In genomic region chr2:1501991-1502390, GRCh38 we compare ENCODE assay signal across 19 cellular contexts.
DNase-seq lines count a peak whose midpoint lies in the region; ATAC-seq, FAIRE-seq and TF ChIP-seq lines count a peak whose summit lies in the region.
"Had no signal": no experiment of that assay in that cellular context is flagged by ENCODE, and none has a peak within 500 bp of the region (broad histone marks: within the 10 kb centered on the region; RNA-seq: fewer than 3 reads in every experiment).

No MANE protein-coding gene starts in this region.

- peak; percentile 14 for DNase-seq in activated naive CD8-positive, alpha-beta T cell treated with anti-CD3 and anti-CD28 coated beads, Interleukin-2, amount 10 ng/mL, durations not matched to agents 7 days and 5 days
- no peak for DNase-seq in activated naive CD8-positive, alpha-beta T cell treated with anti-CD3 and anti-CD28 coated beads, Interleukin-2, amount 50 U/mL, for 24 hours
- DNase-seq in lower lobe of right lung (peak; percentile 13), sciatic nerve (ENCODE audit: low spot score) (peak; percentile 19), GM12891 (ENCODE audit: insufficient read length, low spot score) (no peak)
- DNase-seq: 8988T; Calu3; CD8-positive, alpha-beta T cell; DMS79 treated with DMSO at 0.1 percent for 48 hours; GF-D8; H9 had no signal

- no peak for ATAC-seq in activated naive CD8-positive, alpha-beta T cell treated with anti-CD3 and anti-CD28 coated beads, Interleukin-2, amount 10 ng/mL, durations not matched to agents 7 days and 5 days (ENCODE audit: low read depth)
- no peak for ATAC-seq in activated naive CD8-positive, alpha-beta T cell treated with anti-CD3 and anti-CD28 coated beads, Interleukin-2, amount 50 U/mL, for 24 hours
- ATAC-seq in lower lobe of right lung (no peak), sciatic nerve (no peak), HG03432 (IDR thresholded peaks at IDR 0.05; ENCODE audit: unreplicated experiment) (no peak), HG02759 (IDR thresholded peaks at IDR 0.05; ENCODE audit: unreplicated experiment) (no peak)
- ATAC-seq: CD8-positive, alpha-beta T cell had no signal

- H3K27ac ChIP-seq in KOPT-K1 (ENCODE audit: low read depth, low read length, poor library complexity, severe bottlenecking) (peak overlapping the region; percentile 56), lower lobe of right lung (no peak overlapping the region)
- H3K27ac ChIP-seq: BLaER1 treated with 17β-estradiol and CSF1 and Interleukin-3, amounts not matched to agents 10 nM and 100 nM had no signal

- H3K27me3 ChIP-seq in lower lobe of right lung (ENCODE audit: low read depth): peaks cover 3% of the 10 kb centered on the region

- intact Hi-C loops in lower lobe of right lung (cut with DNase I) (no loop called here), sciatic nerve (cut with DNase I) (no loop called here)

- TF ChIP-seq CTCF in lower lobe of right lung (IDR thresholded peaks at IDR 0.05): no peak

- H3K4me3 Mint-ChIP-seq in activated naive CD8-positive, alpha-beta T cell treated with anti-CD3 and anti-CD28 coated beads, Interleukin-2, amount 10 ng/mL, durations not matched to agents 7 days and 5 days: no peak overlapping the region
- no peak overlapping the region for H3K4me3 Mint-ChIP-seq in activated naive CD8-positive, alpha-beta T cell treated with anti-CD3 and anti-CD28 coated beads, Interleukin-2, amount 50 U/mL, for 24 hours
- H3K4me3 Mint-ChIP-seq: CD8-positive, alpha-beta T cell; H9; IgD-negative memory B cell had no signal

- H3K9me3 ChIP-seq in KOPT-K1 (ENCODE audit: insufficient read depth, low read length, poor library complexity, severe bottlenecking) (no peaks in the 10 kb centered on the region), lower lobe of right lung (no peaks in the 10 kb centered on the region)
- H3K9me3 ChIP-seq: BLaER1 treated with 17β-estradiol and CSF1 and Interleukin-3, amounts not matched to agents 10 nM and 100 nM had no signal

- H3K27ac Mint-ChIP-seq in activated naive CD8-positive, alpha-beta T cell treated with anti-CD3 and anti-CD28 coated beads, Interleukin-2, amount 10 ng/mL, durations not matched to agents 7 days and 5 days: no peak overlapping the region
- no peak overlapping the region for H3K27ac Mint-ChIP-seq in activated naive CD8-positive, alpha-beta T cell treated with anti-CD3 and anti-CD28 coated beads, Interleukin-2, amount 50 U/mL, for 24 hours
- H3K27ac Mint-ChIP-seq: CD8-positive, alpha-beta T cell; H9; IgD-negative memory B cell had no signal

- no peaks in the 10 kb centered on the region for H3K27me3 Mint-ChIP-seq in activated naive CD8-positive, alpha-beta T cell treated with anti-CD3 and anti-CD28 coated beads, Interleukin-2, amount 10 ng/mL, durations not matched to agents 7 days and 5 days
- H3K27me3 Mint-ChIP-seq in activated naive CD8-positive, alpha-beta T cell treated with anti-CD3 and anti-CD28 coated beads, Interleukin-2, amount 50 U/mL, for 24 hours: no peaks in the 10 kb centered on the region
- H3K27me3 Mint-ChIP-seq: IgD-negative memory B cell had no signal

- POLR2A ChIA-PET in activated naive CD8-positive, alpha-beta T cell treated with anti-CD3 and anti-CD28 coated beads, Interleukin-2, amount 10 ng/mL, durations not matched to agents 7 days and 5 days (lab: Charles Lee): no interaction called here

- TF ChIP-seq POLR2A in GM12891 (IDR thresholded peaks at IDR 0.05; ENCODE audit: low read depth, low read length): no peak

- H3K4me1 Mint-ChIP-seq in activated naive CD8-positive, alpha-beta T cell treated with anti-CD3 and anti-CD28 coated beads, Interleukin-2, amount 10 ng/mL, durations not matched to agents 7 days and 5 days: no peaks in the 10 kb centered on the region
- no peaks in the 10 kb centered on the region for H3K4me1 Mint-ChIP-seq in activated naive CD8-positive, alpha-beta T cell treated with anti-CD3 and anti-CD28 coated beads, Interleukin-2, amount 50 U/mL, for 24 hours
- H3K4me1 Mint-ChIP-seq: H9, IgD-negative memory B cell had no signal

- H3K4me3 ChIP-seq in lower lobe of right lung: no peak overlapping the region
- H3K4me3 ChIP-seq: BLaER1 treated with 17β-estradiol and CSF1 and Interleukin-3, amounts not matched to agents 10 nM and 100 nM had no signal

- FAIRE-seq in GM12891 (lab: Jason Lieb, UNC): no peak
- FAIRE-seq: GM19239, H1, HTR-8/SVneo had no signal

- no peaks in the 10 kb centered on the region for H3K36me3 ChIP-seq in KOPT-K1 (ENCODE audit: insufficient read depth, low read length)
- no peaks in the 10 kb centered on the region for H3K36me3 ChIP-seq in lower lobe of right lung
- H3K36me3 ChIP-seq: BLaER1 treated with 17β-estradiol and CSF1 and Interleukin-3, amounts not matched to agents 10 nM and 100 nM had no signal

- no peaks in the 10 kb centered on the region for H3K36me3 Mint-ChIP-seq in activated naive CD8-positive, alpha-beta T cell treated with anti-CD3 and anti-CD28 coated beads, Interleukin-2, amount 10 ng/mL, durations not matched to agents 7 days and 5 days
- H3K36me3 Mint-ChIP-seq in activated naive CD8-positive, alpha-beta T cell treated with anti-CD3 and anti-CD28 coated beads, Interleukin-2, amount 50 U/mL, for 24 hours (ENCODE audit: low read depth): no peaks in the 10 kb centered on the region
- H3K36me3 Mint-ChIP-seq: CD8-positive, alpha-beta T cell; IgD-negative memory B cell had no signal

- H3K4me1 ChIP-seq in lower lobe of right lung: no peaks in the 10 kb centered on the region

- no peaks in the 10 kb centered on the region for H3K9me3 Mint-ChIP-seq in activated naive CD8-positive, alpha-beta T cell treated with anti-CD3 and anti-CD28 coated beads, Interleukin-2, amount 10 ng/mL, durations not matched to agents 7 days and 5 days
- H3K9me3 Mint-ChIP-seq in activated naive CD8-positive, alpha-beta T cell treated with anti-CD3 and anti-CD28 coated beads, Interleukin-2, amount 50 U/mL, for 24 hours: no peaks in the 10 kb centered on the region
- H3K9me3 Mint-ChIP-seq: CD8-positive, alpha-beta T cell; H9 had no signal

TF ChIP-seq in GM12891, 5 proteins besides CTCF, POLR2A, EP300 and RAD21:
- no peak for TF ChIP-seq SPI1 (IDR thresholded peaks at IDR 0.05; ENCODE audit: low read depth, low read length)
- no peak for TF ChIP-seq TAF1 (IDR thresholded peaks at IDR 0.05; ENCODE audit: low read depth, low read length)
- no peak for TF ChIP-seq POU2F2 (IDR thresholded peaks at IDR 0.05; ENCODE audit: low read depth, low read length)
- TF ChIP-seq POLR2AphosphoS5 (IDR thresholded peaks at IDR 0.05; ENCODE audit: low read depth, low read length): no peak
- no peak for TF ChIP-seq PAX5 (IDR thresholded peaks at IDR 0.05; ENCODE audit: insufficient read depth, low read length, severe bottlenecking)

Comparison
In these comparisons a context has a peak if more than half of its experiments do, and no peak if none do; other contexts are left out.
1. DNase-seq: peak in activated naive CD8-positive, alpha-beta T cell treated with anti-CD3 and anti-CD28 coated beads, Interleukin-2, amount 10 ng/mL, durations not matched to agents 7 days and 5 days (single experiment), lower lobe of right lung (single experiment) and sciatic nerve (single experiment); none in activated naive CD8-positive, alpha-beta T cell treated with anti-CD3 and anti-CD28 coated beads, Interleukin-2, amount 50 U/mL, for 24 hours (single experiment) and GM12891 (single experiment).